Comparison of ENCODE assay signal across 7 cellular contexts in genomic region chr6:20232188-20232587, GRCh38.
"Had no signal": no experiment of that assay in that cellular context is flagged by ENCODE, and none has a peak within 500 bp of the region (broad histone marks: within the 10 kb centered on the region; RNA-seq: fewer than 3 reads in every experiment).

No MANE protein-coding gene starts in this region.

- H3K36me3 ChIP-seq: HAP-1 had no signal

- H3K9me3 ChIP-seq: HAP-1 had no signal

- DNase-seq: GM23248, GOT3, H7, KBM-7 had no signal

- H3K4me3 ChIP-seq: GM23248, HAP-1 had no signal

- H3K27ac ChIP-seq: GM23248, KMS-11 had no signal

- H3K4me2 ChIP-seq: KMS-11 had no signal

- H3K9ac ChIP-seq: GM23248, KMS-11 had no signal

- H2AFZ ChIP-seq: GM23248 had no signal

- FAIRE-seq: HTR-8/SVneo had no signal
